In genomic region chr10:931326-932318, GRCh38 we compare ENCODE assay signal across 1 cellular context.
TF ChIP-seq lines count a peak whose summit lies in the region.

Gene LARP4B (minus strand): TSS chr10:931705. CDS start chr10:885721, 45,984 bp downstream.

TF ChIP-seq in K562, 482 proteins besides CTCF, POLR2A, EP300 and RAD21 (continued from another document and continues in another):
- TF ChIP-seq RERE (CRISPR knock-in tag; IDR thresholded peaks at IDR 0.05; ENCODE audit: borderline replicate concordance) (no peak), TSC22D4 (tag; IDR thresholded peaks at IDR 0.05) (no peak), POLR3G (IDR thresholded peaks at IDR 0.05; ENCODE audit: extremely low read depth, insufficient read length, insufficient replicate concordance) (no peak), ELF1 (tag; IDR thresholded peaks at IDR 0.05) (peak; percentile 86), ATF1 (CRISPR knock-in tag; IDR thresholded peaks at IDR 0.05) (peak; percentile 53; the same call in 1 of the 2 replicates), ATF1 (tag; IDR thresholded peaks at IDR 0.05) (peak; percentile 78), GABPA (tag; conservative IDR thresholded peaks at IDR 0.05; ENCODE audit: low read depth) (peak; percentile 96), NONO (IDR thresholded peaks at IDR 0.05; ENCODE audit: low read depth in 2 of 2, low read length in 1 of 2) (peak in 1 of 2 experiments; percentile 27; a peak in 1 of 4 replicates), E2F6 (IDR thresholded peaks at IDR 0.05; ENCODE audit: borderline replicate concordance in 1 of 2, extremely low read depth in 1 of 2, insufficient read depth in 1 of 2, insufficient read length in 1 of 2, low read depth in 1 of 2, low read length in 1 of 2, poor library complexity in 1 of 2, severe bottlenecking in 1 of 2) (peak; percentile 32 to 44), FOS (IDR thresholded peaks at IDR 0.05; ENCODE audit: extremely low read depth, insufficient read length) (peak; percentile 52), RBM22 (IDR thresholded peaks at IDR 0.05; ENCODE audit: low read depth, low read length, poor library complexity, severe bottlenecking) (no peak), SUPT5H (IDR thresholded peaks at IDR 0.05) (peak; percentile 58; the same call in 1 of the 2 replicates), ZNF23 (CRISPR knock-in tag; IDR thresholded peaks at IDR 0.05) (no peak), ZBTB9 (CRISPR knock-in tag; IDR thresholded peaks at IDR 0.05) (0 out of 2 replicates have a peak, but pooled peaks have one; percentile 68), CREM (IDR thresholded peaks at IDR 0.05; ENCODE audit: low read depth) (peak; percentile 88), MAFG (tag; conservative IDR thresholded peaks at IDR 0.05) (no peak), ZFP30 (CRISPR knock-in tag; IDR thresholded peaks at IDR 0.05; ENCODE audit: borderline replicate concordance) (no peak), ZNF644 (tag; IDR thresholded peaks at IDR 0.05; ENCODE audit: low read depth) (peak; percentile 82; the same call in 1 of the 2 replicates), ZBTB5 (IDR thresholded peaks at IDR 0.05) (no peak), SIN3B (IDR thresholded peaks at IDR 0.05; ENCODE audit: low read depth) (peak; percentile 75), UBTF (IDR thresholded peaks at IDR 0.05; ENCODE audit: borderline replicate concordance in 1 of 2, low read depth in 2 of 2, low read length in 2 of 2) (peak in 1 of 2 experiments; percentile 13; a peak in 1 of 4 replicates), TBP (optimal IDR thresholded peaks at IDR 0.05; ENCODE audit: low read depth, low read length) (peak; percentile 56), C11orf30 (IDR thresholded peaks at IDR 0.05; ENCODE audit: low read depth) (peak; percentile 22; the same call in 1 of the 2 replicates), ZNF395 (CRISPR knock-in tag; IDR thresholded peaks at IDR 0.05) (peak; percentile 94), ZNF197 (CRISPR knock-in tag; IDR thresholded peaks at IDR 0.05; ENCODE audit: low read depth) (peak; percentile 85; the same call in 1 of the 2 replicates), PHF20 (IDR thresholded peaks at IDR 0.05; ENCODE audit: partially characterized antibody) (peak; percentile 42), MAX (CRISPR knock-in tag; IDR thresholded peaks at IDR 0.05) (0 out of 2 replicates have a peak, but pooled peaks have one; percentile 33), ERF (CRISPR knock-in tag; IDR thresholded peaks at IDR 0.05) (0 out of 2 replicates have a peak, but pooled peaks have one; percentile 47), ZNF766 (CRISPR knock-in tag; conservative IDR thresholded peaks at IDR 0.05) (peak; percentile 71; the same call in 1 of the 2 replicates)
- TF ChIP-seq, protein P1, sequence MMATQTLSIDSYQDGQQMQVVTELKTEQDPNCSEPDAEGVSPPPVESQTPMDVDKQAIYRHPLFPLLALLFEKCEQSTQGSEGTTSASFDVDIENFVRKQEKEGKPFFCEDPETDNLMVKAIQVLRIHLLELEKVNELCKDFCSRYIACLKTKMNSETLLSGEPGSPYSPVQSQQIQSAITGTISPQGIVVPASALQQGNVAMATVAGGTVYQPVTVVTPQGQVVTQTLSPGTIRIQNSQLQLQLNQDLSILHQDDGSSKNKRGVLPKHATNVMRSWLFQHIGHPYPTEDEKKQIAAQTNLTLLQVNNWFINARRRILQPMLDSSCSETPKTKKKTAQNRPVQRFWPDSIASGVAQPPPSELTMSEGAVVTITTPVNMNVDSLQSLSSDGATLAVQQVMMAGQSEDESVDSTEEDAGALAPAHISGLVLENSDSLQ (IDR thresholded peaks at IDR 0.05): peak; percentile 61; the same call in 1 of the 2 replicates
- TF ChIP-seq, protein P2, sequence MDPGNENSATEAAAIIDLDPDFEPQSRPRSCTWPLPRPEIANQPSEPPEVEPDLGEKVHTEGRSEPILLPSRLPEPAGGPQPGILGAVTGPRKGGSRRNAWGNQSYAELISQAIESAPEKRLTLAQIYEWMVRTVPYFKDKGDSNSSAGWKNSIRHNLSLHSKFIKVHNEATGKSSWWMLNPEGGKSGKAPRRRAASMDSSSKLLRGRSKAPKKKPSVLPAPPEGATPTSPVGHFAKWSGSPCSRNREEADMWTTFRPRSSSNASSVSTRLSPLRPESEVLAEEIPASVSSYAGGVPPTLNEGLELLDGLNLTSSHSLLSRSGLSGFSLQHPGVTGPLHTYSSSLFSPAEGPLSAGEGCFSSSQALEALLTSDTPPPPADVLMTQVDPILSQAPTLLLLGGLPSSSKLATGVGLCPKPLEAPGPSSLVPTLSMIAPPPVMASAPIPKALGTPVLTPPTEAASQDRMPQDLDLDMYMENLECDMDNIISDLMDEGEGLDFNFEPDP (CRISPR knock-in tag; IDR thresholded peaks at IDR 0.05): no peak
- TF ChIP-seq, protein P3, sequence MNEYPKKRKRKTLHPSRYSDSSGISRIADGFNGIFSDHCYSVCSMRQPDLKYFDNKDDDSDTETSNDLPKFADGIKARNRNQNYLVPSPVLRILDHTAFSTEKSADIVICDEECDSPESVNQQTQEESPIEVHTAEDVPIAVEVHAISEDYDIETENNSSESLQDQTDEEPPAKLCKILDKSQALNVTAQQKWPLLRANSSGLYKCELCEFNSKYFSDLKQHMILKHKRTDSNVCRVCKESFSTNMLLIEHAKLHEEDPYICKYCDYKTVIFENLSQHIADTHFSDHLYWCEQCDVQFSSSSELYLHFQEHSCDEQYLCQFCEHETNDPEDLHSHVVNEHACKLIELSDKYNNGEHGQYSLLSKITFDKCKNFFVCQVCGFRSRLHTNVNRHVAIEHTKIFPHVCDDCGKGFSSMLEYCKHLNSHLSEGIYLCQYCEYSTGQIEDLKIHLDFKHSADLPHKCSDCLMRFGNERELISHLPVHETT (CRISPR knock-in tag; conservative IDR thresholded peaks at IDR 0.05 in 1 of 2, IDR thresholded peaks at IDR 0.05 in 1 of 2): peak in 1 of 2 experiments; percentile 99; a peak in 2 of 4 replicates
- TF ChIP-seq, protein P4, sequence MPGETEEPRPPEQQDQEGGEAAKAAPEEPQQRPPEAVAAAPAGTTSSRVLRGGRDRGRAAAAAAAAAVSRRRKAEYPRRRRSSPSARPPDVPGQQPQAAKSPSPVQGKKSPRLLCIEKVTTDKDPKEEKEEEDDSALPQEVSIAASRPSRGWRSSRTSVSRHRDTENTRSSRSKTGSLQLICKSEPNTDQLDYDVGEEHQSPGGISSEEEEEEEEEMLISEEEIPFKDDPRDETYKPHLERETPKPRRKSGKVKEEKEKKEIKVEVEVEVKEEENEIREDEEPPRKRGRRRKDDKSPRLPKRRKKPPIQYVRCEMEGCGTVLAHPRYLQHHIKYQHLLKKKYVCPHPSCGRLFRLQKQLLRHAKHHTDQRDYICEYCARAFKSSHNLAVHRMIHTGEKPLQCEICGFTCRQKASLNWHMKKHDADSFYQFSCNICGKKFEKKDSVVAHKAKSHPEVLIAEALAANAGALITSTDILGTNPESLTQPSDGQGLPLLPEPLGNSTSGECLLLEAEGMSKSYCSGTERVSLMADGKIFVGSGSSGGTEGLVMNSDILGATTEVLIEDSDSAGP (CRISPR knock-in tag; IDR thresholded peaks at IDR 0.05): no peak
